Comparison of ENCODE assay signal across 9 cellular contexts in genomic region chr20:57048027-57048869, GRCh38.
DNase-seq lines count a peak whose midpoint lies in the region; ATAC-seq and TF ChIP-seq lines count a peak whose summit lies in the region.
"Had no signal": no experiment of that assay in that cellular context is flagged by ENCODE, and none has a peak within 500 bp of the region (broad histone marks: within the 10 kb centered on the region; RNA-seq: fewer than 3 reads in every experiment).

No MANE protein-coding gene starts in this region.

- CTCF ChIA-PET in HEK293 (lab: Yijun Ruan, JAX) = interaction anchor here (0.7 to 1.4 kb wide), 5 partner anchors 8 to 498 kb away, joined by 4 to 7 read pairs (median 5); no protein-coding TSS in a partner anchor

- H3K4me1 Mint-ChIP-seq in glutamatergic neuron (ENCODE audit: low read depth, unreplicated experiment) = peaks cover 10% of the 10 kb centered on the region
- H3K4me1 Mint-ChIP-seq: naive thymus-derived CD4-positive, alpha-beta T cell had no signal

- no peaks in the 10 kb centered on the region; the same call in 1 of the 2 replicates for H3K4me1 ChIP-seq in HEK293 (ENCODE audit: control insufficient read depth, insufficient read depth, low read length)

- H3K27ac ChIP-seq in HEK293 (ENCODE audit: extremely low read depth, low read depth, low read length) = no peak overlapping the region

- no peak overlapping the region for H3K4me3 ChIP-seq in HEK293 (ENCODE audit: low read depth, low read length)

- no peak overlapping the region for H3K4me3 Mint-ChIP-seq in glutamatergic neuron (ENCODE audit: unreplicated experiment)
- H3K4me3 Mint-ChIP-seq: naive thymus-derived CD4-positive, alpha-beta T cell had no signal

- TF ChIP-seq CTCF in HEK293 (tag by site-specific recombination; IDR thresholded peaks at IDR 0.05) (peak; percentile 37), glutamatergic neuron (IDR thresholded peaks at IDR 0.05; ENCODE audit: partially characterized antibody, unreplicated experiment) (peak; percentile 83)

- no peaks in the 10 kb centered on the region for H3K36me3 ChIP-seq in HEK293 (ENCODE audit: control insufficient read depth in 2 of 2, insufficient read depth in 1 of 2, low read length in 2 of 2)

- ATAC-seq in HG03469 (IDR thresholded peaks at IDR 0.05; ENCODE audit: unreplicated experiment) (no peak), HG02840 (IDR thresholded peaks at IDR 0.05; ENCODE audit: low FRiP score, unreplicated experiment) (no peak)
- ATAC-seq: naive thymus-derived CD4-positive, alpha-beta T cell had no signal

- peak; percentile 76 for DNase-seq in EH (ENCODE audit: low read depth)
- peak; percentile 51 for DNase-seq in SW480 (ENCODE audit: low spot score)
- DNase-seq in glutamatergic neuron = peak; percentile 76
- peak; percentile 5 to 8 for DNase-seq in stimulated activated CD4-positive, alpha-beta T cell treated with anti-CD3 and anti-CD28 coated beads, Interleukin-4, amount 100 ng/mL, for 48 hours (ENCODE audit: low read depth in 2 of 2)
- DNase-seq in NCI-H2107 (lab: John Stamatoyannopoulos, UW) = no peak

- peaks cover 4% of the 10 kb centered on the region for H3K27me3 Mint-ChIP-seq in glutamatergic neuron (ENCODE audit: unreplicated experiment)

- no peaks in the 10 kb centered on the region for H3K9me3 Mint-ChIP-seq in glutamatergic neuron (ENCODE audit: unreplicated experiment)

- no peaks in the 10 kb centered on the region for H3K9me3 ChIP-seq in HEK293 (ENCODE audit: control insufficient read depth, insufficient read depth, low read depth, low read length)

- POLR2A ChIA-PET in HEK293 (lab: Yijun Ruan, JAX) = no interaction called here

- no peaks in the 10 kb centered on the region for H3K36me3 Mint-ChIP-seq in glutamatergic neuron (ENCODE audit: unreplicated experiment)
- H3K36me3 Mint-ChIP-seq: naive thymus-derived CD4-positive, alpha-beta T cell had no signal

- H3K27ac Mint-ChIP-seq in glutamatergic neuron (ENCODE audit: unreplicated experiment) = no peak overlapping the region
- H3K27ac Mint-ChIP-seq: naive thymus-derived CD4-positive, alpha-beta T cell had no signal

TF ChIP-seq in HEK293, 187 proteins besides CTCF, POLR2A, EP300 and RAD21 (continues in another document):
- TF ChIP-seq SP2 (tag by site-specific recombination; IDR thresholded peaks at IDR 0.05) (no peak), ZXDB (tag by site-specific recombination; IDR thresholded peaks at IDR 0.05) (no peak), ZBTB21 (tag by site-specific recombination; IDR thresholded peaks at IDR 0.05) (no peak), ZNF747 (tag by site-specific recombination; IDR thresholded peaks at IDR 0.05) (no peak), ZNF658 (tag by site-specific recombination; IDR thresholded peaks at IDR 0.05) (no peak), ZNF2 (tag by site-specific recombination; IDR thresholded peaks at IDR 0.05) (no peak), ZNF280C (tag by site-specific recombination; IDR thresholded peaks at IDR 0.05) (no peak), ZNF629 (tag by site-specific recombination; IDR thresholded peaks at IDR 0.05) (no peak), ZBTB1 (tag by site-specific recombination; IDR thresholded peaks at IDR 0.05) (no peak), PRDM10 (tag by site-specific recombination; IDR thresholded peaks at IDR 0.05) (0 out of 2 replicates have a peak, but pooled peaks have one; percentile 36), TSHZ1 (tag by site-specific recombination; IDR thresholded peaks at IDR 0.05; ENCODE audit: borderline replicate concordance) (no peak), ZNF513 (tag by site-specific recombination; IDR thresholded peaks at IDR 0.05) (no peak), ZNF239 (tag by site-specific recombination; IDR thresholded peaks at IDR 0.05) (no peak), ZNF157 (tag by site-specific recombination; IDR thresholded peaks at IDR 0.05) (no peak), ZNF324 (tag by site-specific recombination; IDR thresholded peaks at IDR 0.05) (no peak), ZNF112 (tag by site-specific recombination; IDR thresholded peaks at IDR 0.05) (no peak), MYNN (tag by site-specific recombination; IDR thresholded peaks at IDR 0.05; ENCODE audit: borderline replicate concordance) (no peak), WT1 (tag by site-specific recombination; IDR thresholded peaks at IDR 0.05) (peak; percentile 60; the same call in 1 of the 2 replicates)
